In the genomic region with DNA sequence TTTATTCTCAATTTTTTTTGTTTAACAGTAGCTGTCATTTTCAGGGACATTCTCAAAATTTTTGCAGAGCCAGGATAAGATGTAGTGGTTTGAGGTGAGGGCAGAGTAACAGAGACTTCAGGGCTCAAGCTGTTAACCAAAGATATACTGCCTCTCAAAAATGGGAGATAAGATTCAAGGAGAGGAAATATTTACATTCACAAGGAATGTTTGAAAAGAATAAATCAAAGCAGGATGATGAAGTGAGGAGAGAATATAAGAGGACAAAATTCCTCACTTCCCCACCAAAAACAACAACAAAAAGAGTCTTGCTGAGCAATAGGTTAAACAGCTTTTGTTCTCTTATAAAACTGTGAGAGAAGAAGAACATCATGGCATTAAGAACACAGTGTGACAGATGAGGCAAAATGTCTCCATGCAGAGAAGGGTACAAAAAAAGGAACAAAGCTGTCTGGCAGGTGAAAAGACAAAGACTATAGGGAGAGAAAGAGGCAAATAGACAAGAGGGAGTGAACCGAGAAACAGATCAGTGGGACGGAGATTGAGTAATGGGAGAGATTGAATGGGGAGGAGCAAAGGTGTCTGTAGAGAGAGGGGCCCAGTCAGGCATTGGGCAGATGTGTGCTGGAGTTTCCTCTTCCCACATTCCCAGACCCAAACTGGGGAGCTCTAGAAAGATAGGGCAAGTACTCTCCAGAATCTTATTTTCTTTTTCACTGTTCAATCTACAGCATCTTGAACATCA, we compare ENCODE assay signal across 24 cellular contexts.
"Had no signal": no experiment of that assay in that cellular context is flagged by ENCODE, and none has a peak within 500 bp of the region (broad histone marks: within the 10 kb centered on the region; RNA-seq: fewer than 3 reads in every experiment).

No MANE protein-coding gene starts in this region.

- H3K27me3 Mint-ChIP-seq: activated CD8-positive, alpha-beta memory T cell treated with anti-CD3 and anti-CD28 coated beads, Interleukin-2, amount 10 ng/mL, durations not matched to agents 7 days and 5 days; natural killer cell treated with Interleukin-12 subunit alpha and Interleukin-12 subunit beta and Interleukin-15 and Interleukin-18, amount 100 ng/mL, for 72 hours had no signal

- H3K4me1 Mint-ChIP-seq: activated CD8-positive, alpha-beta memory T cell treated with anti-CD3 and anti-CD28 coated beads, Interleukin-2, amount 10 ng/mL, durations not matched to agents 7 days and 5 days; stimulated activated naive CD8-positive, alpha-beta T cell treated with anti-CD3 and anti-CD28 coated beads, Interleukin-15, amount 100 ng/mL, for 72 hours had no signal

- FAIRE-seq: endothelial cell of umbilical vein had no signal

- H3K27ac Mint-ChIP-seq: activated CD4-positive, alpha-beta memory T cell treated with anti-CD3 and anti-CD28 coated beads for 36 hours; activated CD8-positive, alpha-beta memory T cell treated with anti-CD3 and anti-CD28 coated beads, Interleukin-2, amount 10 ng/mL, durations not matched to agents 7 days and 5 days; natural killer cell treated with Interleukin-12 subunit alpha and Interleukin-12 subunit beta and Interleukin-15 and Interleukin-18, amount 100 ng/mL, for 72 hours; stimulated activated naive CD8-positive, alpha-beta T cell treated with anti-CD3 and anti-CD28 coated beads, Interleukin-15, amount 100 ng/mL, for 72 hours had no signal

- H3K9me3 ChIP-seq: esophagus squamous epithelium, mucosa of descending colon, upper lobe of left lung had no signal

- H3K27ac ChIP-seq: coronary artery, esophagus squamous epithelium, foreskin keratinocyte, psoas muscle, SK-N-MC, upper lobe of left lung had no signal

- H3K4me3 ChIP-seq: coronary artery, esophagus squamous epithelium, lung, mucosa of descending colon, psoas muscle, SK-N-MC, upper lobe of left lung had no signal

- DNase-seq: activated CD4-positive, alpha-beta memory T cell treated with anti-CD3 and anti-CD28 coated beads for 36 hours; activated CD8-positive, alpha-beta memory T cell treated with anti-CD3 and anti-CD28 coated beads, Interleukin-2, amount 10 ng/mL, durations not matched to agents 7 days and 5 days; activated naive CD4-positive, alpha-beta T cell treated with anti-CD3 and anti-CD28 coated beads, Interleukin-2, amount 50 U/mL, for 16 hours; activated T-cell treated with anti-CD3 and anti-CD28 coated beads, Interleukin-2, amount 50 U/mL, for 1 hour; central memory CD4-positive, alpha-beta T cell; effector CD4-positive, alpha-beta T cell; esophagus squamous epithelium; foreskin keratinocyte; glutamatergic neuron; left colon; mucosa of descending colon; psoas muscle; stimulated activated CD4-positive, alpha-beta T cell treated with anti-CD3 and anti-CD28 coated beads, Interleukin-1b, Interleukin-23, amount 100 ng/mL, for 48 hours; stimulated activated naive CD8-positive, alpha-beta T cell treated with anti-CD3 and anti-CD28 coated beads, Interleukin-15, amount 100 ng/mL, for 72 hours; T-helper 9 cell; upper lobe of left lung had no signal

- H3K4me3 Mint-ChIP-seq: activated CD4-positive, alpha-beta memory T cell treated with anti-CD3 and anti-CD28 coated beads for 36 hours; activated CD8-positive, alpha-beta memory T cell treated with anti-CD3 and anti-CD28 coated beads, Interleukin-2, amount 10 ng/mL, durations not matched to agents 7 days and 5 days; brain; natural killer cell treated with Interleukin-12 subunit alpha and Interleukin-12 subunit beta and Interleukin-15 and Interleukin-18, amount 100 ng/mL, for 72 hours; stimulated activated naive CD8-positive, alpha-beta T cell treated with anti-CD3 and anti-CD28 coated beads, Interleukin-15, amount 100 ng/mL, for 72 hours had no signal

- ATAC-seq: activated CD4-positive, CD25-positive, alpha-beta regulatory T cell treated with anti-CD3 and anti-CD28 coated beads, Interleukin-2, amount 50 U/mL, for 24 hours; activated CD8-positive, alpha-beta memory T cell treated with anti-CD3 and anti-CD28 coated beads, Interleukin-2, amount 10 ng/mL, durations not matched to agents 7 days and 5 days; foreskin keratinocyte; left colon; mucosa of descending colon; natural killer cell treated with Interleukin-12 subunit alpha and Interleukin-12 subunit beta and Interleukin-15 and Interleukin-18, amount 100 ng/mL, for 72 hours; psoas muscle; sciatic nerve; stimulated activated naive CD8-positive, alpha-beta T cell treated with anti-CD3 and anti-CD28 coated beads, Interleukin-15, amount 100 ng/mL, for 72 hours had no signal

- H3K36me3 Mint-ChIP-seq: activated CD4-positive, alpha-beta memory T cell treated with anti-CD3 and anti-CD28 coated beads for 36 hours had no signal

- H3K36me3 ChIP-seq: esophagus squamous epithelium, upper lobe of left lung had no signal

- H3K27me3 ChIP-seq: esophagus squamous epithelium, foreskin keratinocyte, upper lobe of left lung had no signal

- H3K4me1 ChIP-seq: esophagus squamous epithelium, foreskin keratinocyte, psoas muscle, upper lobe of left lung had no signal
